1 cellular context compared by ENCODE assay signal in the genomic region with DNA sequence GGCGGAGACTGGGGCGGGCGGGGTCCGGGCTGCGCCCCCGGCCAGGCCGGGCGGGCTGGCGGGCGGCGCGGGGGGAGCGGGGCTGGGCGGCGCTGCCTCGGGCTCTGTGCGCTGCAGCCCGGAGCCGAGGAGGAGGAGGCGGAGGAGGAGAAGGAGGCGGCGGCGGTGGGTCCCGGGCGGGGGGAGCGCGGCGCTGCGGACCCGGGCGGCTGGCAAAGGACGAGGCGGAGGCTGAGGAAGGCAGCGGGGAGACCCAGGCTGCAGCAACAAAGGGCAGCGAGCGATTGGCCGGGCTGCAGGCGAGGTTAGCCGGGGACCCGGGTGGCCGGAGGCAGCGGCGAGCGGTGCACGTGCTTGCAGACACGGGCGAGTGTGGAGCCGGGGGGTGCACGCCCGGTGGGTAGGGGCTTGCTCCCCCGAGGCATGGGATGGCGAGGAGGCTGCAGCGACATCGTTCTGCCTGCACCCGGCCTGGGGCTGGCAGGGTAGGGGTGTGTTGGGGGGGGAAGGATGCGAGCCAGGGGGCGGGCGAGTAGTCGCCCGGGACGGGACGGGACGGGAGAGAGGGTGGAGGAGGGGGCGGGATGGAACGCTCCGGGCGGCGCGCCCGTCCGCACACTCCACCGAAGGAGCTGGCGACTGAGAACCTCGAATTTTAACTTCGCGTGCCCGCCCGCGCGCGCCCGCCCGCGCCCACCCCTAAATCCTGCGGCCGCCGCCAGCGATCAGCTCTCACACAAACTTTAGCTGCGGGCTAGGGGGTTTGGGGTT.
TF ChIP-seq lines count a peak whose summit lies in the region.

No MANE protein-coding gene starts in this region.

TF ChIP-seq in WTC11, 78 proteins besides CTCF, POLR2A, EP300 and RAD21 (continued from another document):
- no peak for TF ChIP-seq CREB1 (CRISPR knock-in tag; IDR thresholded peaks at IDR 0.05)
- 0 out of 2 replicates have a peak, but pooled peaks have one; percentile 35 for TF ChIP-seq FOXP1 (CRISPR knock-in tag; IDR thresholded peaks at IDR 0.05; ENCODE audit: borderline replicate concordance)
- peak; percentile 13; the same call in 1 of the 2 replicates for TF ChIP-seq SP1 (CRISPR knock-in tag; conservative IDR thresholded peaks at IDR 0.05)
- no peak for TF ChIP-seq NR1H2 (CRISPR knock-in tag; IDR thresholded peaks at IDR 0.05)
- no peak for TF ChIP-seq PRRX2 (CRISPR knock-in tag; IDR thresholded peaks at IDR 0.05)
- no peak for TF ChIP-seq ZNF423 (CRISPR knock-in tag; IDR thresholded peaks at IDR 0.05)
- no peak for TF ChIP-seq ZNF263 (CRISPR knock-in tag; IDR thresholded peaks at IDR 0.05; ENCODE audit: low read depth)
- TF ChIP-seq ELF4 (CRISPR knock-in tag; IDR thresholded peaks at IDR 0.05; ENCODE audit: low read depth) = no peak
- TF ChIP-seq NFE2L1 (CRISPR knock-in tag; IDR thresholded peaks at IDR 0.05) = peak; percentile 67; the same call in 1 of the 2 replicates
- TF ChIP-seq, protein P1, sequence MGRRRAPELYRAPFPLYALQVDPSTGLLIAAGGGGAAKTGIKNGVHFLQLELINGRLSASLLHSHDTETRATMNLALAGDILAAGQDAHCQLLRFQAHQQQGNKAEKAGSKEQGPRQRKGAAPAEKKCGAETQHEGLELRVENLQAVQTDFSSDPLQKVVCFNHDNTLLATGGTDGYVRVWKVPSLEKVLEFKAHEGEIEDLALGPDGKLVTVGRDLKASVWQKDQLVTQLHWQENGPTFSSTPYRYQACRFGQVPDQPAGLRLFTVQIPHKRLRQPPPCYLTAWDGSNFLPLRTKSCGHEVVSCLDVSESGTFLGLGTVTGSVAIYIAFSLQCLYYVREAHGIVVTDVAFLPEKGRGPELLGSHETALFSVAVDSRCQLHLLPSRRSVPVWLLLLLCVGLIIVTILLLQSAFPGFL (CRISPR knock-in tag; IDR thresholded peaks at IDR 0.05; ENCODE audit: borderline replicate concordance) = no peak
- no peak for TF ChIP-seq ZNF671 (CRISPR knock-in tag; IDR thresholded peaks at IDR 0.05)
- no peak for TF ChIP-seq HMGA2 (CRISPR knock-in tag; IDR thresholded peaks at IDR 0.05)
- no peak for TF ChIP-seq ZNF121 (CRISPR knock-in tag; IDR thresholded peaks at IDR 0.05)
- TF ChIP-seq, protein P2, sequence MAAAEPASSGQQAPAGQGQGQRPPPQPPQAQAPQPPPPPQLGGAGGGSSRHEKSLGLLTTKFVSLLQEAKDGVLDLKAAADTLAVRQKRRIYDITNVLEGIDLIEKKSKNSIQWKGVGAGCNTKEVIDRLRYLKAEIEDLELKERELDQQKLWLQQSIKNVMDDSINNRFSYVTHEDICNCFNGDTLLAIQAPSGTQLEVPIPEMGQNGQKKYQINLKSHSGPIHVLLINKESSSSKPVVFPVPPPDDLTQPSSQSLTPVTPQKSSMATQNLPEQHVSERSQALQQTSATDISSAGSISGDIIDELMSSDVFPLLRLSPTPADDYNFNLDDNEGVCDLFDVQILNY (CRISPR knock-in tag; IDR thresholded peaks at IDR 0.05) = peak; percentile 67
- TF ChIP-seq, protein P3, sequence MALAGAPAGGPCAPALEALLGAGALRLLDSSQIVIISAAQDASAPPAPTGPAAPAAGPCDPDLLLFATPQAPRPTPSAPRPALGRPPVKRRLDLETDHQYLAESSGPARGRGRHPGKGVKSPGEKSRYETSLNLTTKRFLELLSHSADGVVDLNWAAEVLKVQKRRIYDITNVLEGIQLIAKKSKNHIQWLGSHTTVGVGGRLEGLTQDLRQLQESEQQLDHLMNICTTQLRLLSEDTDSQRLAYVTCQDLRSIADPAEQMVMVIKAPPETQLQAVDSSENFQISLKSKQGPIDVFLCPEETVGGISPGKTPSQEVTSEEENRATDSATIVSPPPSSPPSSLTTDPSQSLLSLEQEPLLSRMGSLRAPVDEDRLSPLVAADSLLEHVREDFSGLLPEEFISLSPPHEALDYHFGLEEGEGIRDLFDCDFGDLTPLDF (CRISPR knock-in tag; IDR thresholded peaks at IDR 0.05) = no peak
- TF ChIP-seq, protein P4, sequence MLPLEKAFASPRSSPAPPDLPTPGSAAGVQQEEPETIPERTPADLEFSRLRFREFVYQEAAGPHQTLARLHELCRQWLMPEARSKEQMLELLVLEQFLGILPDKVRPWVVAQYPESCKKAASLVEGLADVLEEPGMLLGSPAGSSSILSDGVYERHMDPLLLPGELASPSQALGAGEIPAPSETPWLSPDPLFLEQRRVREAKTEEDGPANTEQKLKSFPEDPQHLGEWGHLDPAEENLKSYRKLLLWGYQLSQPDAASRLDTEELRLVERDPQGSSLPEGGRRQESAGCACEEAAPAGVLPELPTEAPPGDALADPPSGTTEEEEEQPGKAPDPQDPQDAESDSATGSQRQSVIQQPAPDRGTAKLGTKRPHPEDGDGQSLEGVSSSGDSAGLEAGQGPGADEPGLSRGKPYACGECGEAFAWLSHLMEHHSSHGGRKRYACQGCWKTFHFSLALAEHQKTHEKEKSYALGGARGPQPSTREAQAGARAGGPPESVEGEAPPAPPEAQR (CRISPR knock-in tag; IDR thresholded peaks at IDR 0.05) = no peak
- TF ChIP-seq KAT7 (CRISPR knock-in tag; IDR thresholded peaks at IDR 0.05; ENCODE audit: borderline replicate concordance) = peak; percentile 27; the same call in 1 of the 2 replicates
- no peak for TF ChIP-seq GABPB1 (CRISPR knock-in tag; IDR thresholded peaks at IDR 0.05)
- no peak for TF ChIP-seq EMX1 (CRISPR knock-in tag; IDR thresholded peaks at IDR 0.05)
- no peak for TF ChIP-seq ZNF138 (CRISPR knock-in tag; conservative IDR thresholded peaks at IDR 0.05)
- no peak for TF ChIP-seq GRHL2 (CRISPR knock-in tag; IDR thresholded peaks at IDR 0.05; ENCODE audit: insufficient replicate concordance, severe bottlenecking)
- TF ChIP-seq NR2C2 (CRISPR knock-in tag; IDR thresholded peaks at IDR 0.05) = no peak
- no peak for TF ChIP-seq RELA (CRISPR knock-in tag; IDR thresholded peaks at IDR 0.05; ENCODE audit: borderline replicate concordance)
